ENCODE assay signal across 11 cellular contexts in genomic region chr3:44981751-44982150, GRCh38. TPM values are rescaled to one million over a fixed set of nuclear protein-coding genes. Genes with fewer than 3 reads are reported as not detected.
A peak's percentile ranks its signal among the peaks of the same experiment; 100 is the strongest.
DNase-seq lines count a peak whose midpoint lies in the region; ATAC-seq, FAIRE-seq and TF ChIP-seq lines count a peak whose summit lies in the region.
"Had no signal": no experiment of that assay in that cellular context is flagged by ENCODE, and none has a peak within 500 bp of the region (broad histone marks: within the 10 kb centered on the region; RNA-seq: fewer than 3 reads in every experiment).

No MANE protein-coding gene starts in this region.

- no peaks in the 10 kb centered on the region for H3K9me2 ChIP-seq in Loucy (replicated peaks; ENCODE audit: low read depth, low read length)

- H3K9ac ChIP-seq in Loucy (ENCODE audit: low read depth, low read length, poor library complexity, severe bottlenecking) (no peak overlapping the region), GM12878 (ENCODE audit: control insufficient read depth, insufficient read depth, low read length) (peak overlapping the region; percentile 2; the same call in 1 of the 2 replicates), H9 (ENCODE audit: extremely low read depth, insufficient read length, low read length) (no peak overlapping the region)

- no peak overlapping the region for H3K23ac ChIP-seq in H9 (ENCODE audit: insufficient read length, low read depth, low read length)

- H3K36me3 Mint-ChIP-seq in activated naive CD4-positive, alpha-beta T cell treated with anti-CD3 and anti-CD28 coated beads, Interleukin-2, amount 10 ng/mL, durations not matched to agents 7 days and 5 days = peaks cover 21% of the 10 kb centered on the region
- peaks cover 21 to 31% (median 21%) of the 10 kb centered on the region in 3 experiments for H3K36me3 Mint-ChIP-seq in H9 (ENCODE audit: insufficient read depth in 1 of 3, low read depth in 3 of 3)

- intact Hi-C loops in GM12878 (cut with micrococcal nuclease; ENCODE audit: unreplicated experiment) = no loop called here
- intact Hi-C loops in thyroid gland (cut with DNase I) = loop anchor here (10.0 kb wide), 1 partner anchor 47 kb away; no protein-coding TSS in a partner anchor

- H3K4me3 ChIP-seq in Loucy (ENCODE audit: low read length, poor library complexity, severe bottlenecking) = no peak overlapping the region
- H3K4me3 ChIP-seq in GM12878 = peak overlapping the region; percentile 34; the same call in 1 of the 2 replicates
- no peak overlapping the region for H3K4me3 ChIP-seq in thyroid gland (replicated peaks in 1 of 3)
- H3K4me3 ChIP-seq in HAP-1 = no peak overlapping the region
- H3K4me3 ChIP-seq: heart right ventricle, uterus had no signal

- H3K14ac ChIP-seq in H9 (ENCODE audit: insufficient read depth, low read length) = no peak overlapping the region

- no peak overlapping the region for H3T11ph ChIP-seq in H9 (ENCODE audit: low read length)

- H3K9me3 ChIP-seq in Loucy (ENCODE audit: insufficient read depth, low read depth, low read length) (no peaks in the 10 kb centered on the region), GM12878 (replicated peaks; ENCODE audit: control insufficient read depth, insufficient read depth, low read length) (no peaks in the 10 kb centered on the region), thyroid gland (no peaks in the 10 kb centered on the region), HAP-1 (no peaks in the 10 kb centered on the region), H9 (ENCODE audit: control insufficient read depth, low read depth, low read length) (no peaks in the 10 kb centered on the region)
- H3K9me3 ChIP-seq: heart right ventricle, uterus had no signal

- H2AK5ac ChIP-seq in H9 (ENCODE audit: insufficient read length, low read length) = no peak overlapping the region

- no peak overlapping the region for H3K18ac ChIP-seq in H9 (ENCODE audit: insufficient read length, low read depth, low read length)

- TF ChIP-seq EP300 in GM12878 (IDR thresholded peaks at IDR 0.05; ENCODE audit: borderline replicate concordance in 1 of 2, control insufficient read depth in 1 of 2, low read depth in 2 of 2, low read length in 2 of 2) = no peak

- peaks cover 76% of the 10 kb centered on the region for H3K4me1 Mint-ChIP-seq in activated naive CD4-positive, alpha-beta T cell treated with anti-CD3 and anti-CD28 coated beads, Interleukin-2, amount 10 ng/mL, durations not matched to agents 7 days and 5 days
- H3K4me1 Mint-ChIP-seq in H9 = peaks cover 19 to 20% of the 10 kb centered on the region in 2 experiments

- DNase-seq in activated naive CD4-positive, alpha-beta T cell treated with anti-CD3 and anti-CD28 coated beads, Interleukin-2, amount 10 ng/mL, durations not matched to agents 7 days and 5 days = peak; percentile 23
- DNase-seq in activated naive CD4-positive, alpha-beta T cell (lab: John Stamatoyannopoulos, UW) = no peak
- DNase-seq in GM12878 (ENCODE audit: low read depth, low spot score) = no peak
- DNase-seq in thyroid gland = no peak
- DNase-seq in HAP-1 (ENCODE audit: low spot score in 2 of 2) = no peak
- DNase-seq in H9 = no peak
- no peak for DNase-seq in NOMO-1 (lab: John Stamatoyannopoulos, UW; ENCODE audit: unreplicated experiment in 2 of 2)
- DNase-seq: heart right ventricle; stimulated activated CD4-positive, alpha-beta T cell treated with anti-CD3 and anti-CD28 coated beads, Interleukin-15, amount 100 ng/mL, for 24 hours; uterus had no signal

- H3K4ac ChIP-seq in H9 (ENCODE audit: low read depth, low read length) = no peak overlapping the region

- FAIRE-seq in GM12878 (lab: Jason Lieb, UNC) = peak; percentile 72

- H2BK5ac ChIP-seq in H9 (ENCODE audit: insufficient read length, low read length) = no peak overlapping the region

- H2BK20ac ChIP-seq in H9 (ENCODE audit: low read depth, low read length, poor library complexity, severe bottlenecking) = no peak overlapping the region

- no peaks in the 10 kb centered on the region for H3K23me2 ChIP-seq in H9 (ENCODE audit: insufficient read length, low read depth, low read length, poor library complexity, severe bottlenecking)

- H3K36me3 ChIP-seq in Loucy (ENCODE audit: insufficient read depth, low read length) (no peaks in the 10 kb centered on the region), GM12878 (ENCODE audit: control insufficient read depth in 2 of 2, insufficient read depth in 2 of 2, low read length in 1 of 2) (peaks cover 0 to 8% of the 10 kb centered on the region in 2 experiments; a peak in 1 of 4 replicates), thyroid gland (no peaks in the 10 kb centered on the region), HAP-1 (replicated peaks) (peaks cover 6% of the 10 kb centered on the region)
- H3K36me3 ChIP-seq: heart right ventricle, uterus had no signal

- no peak overlapping the region for H4K91ac ChIP-seq in H9 (ENCODE audit: insufficient read length, low read depth, low read length)

- no peaks in the 10 kb centered on the region for H3F3A ChIP-seq in Loucy (ENCODE audit: low read depth)

- H3K4me1 ChIP-seq in Loucy (ENCODE audit: insufficient read depth, low read length, poor library complexity, severe bottlenecking) = peaks cover 74% of the 10 kb centered on the region
- H3K4me1 ChIP-seq in GM12878 (ENCODE audit: control insufficient read depth, insufficient read depth, low read length) = peaks cover 29% of the 10 kb centered on the region
- H3K4me1 ChIP-seq in thyroid gland = peaks cover 38 to 88% of the 10 kb centered on the region in 2 donors
- peaks cover 3% of the 10 kb centered on the region for H3K4me1 ChIP-seq in HAP-1
- no peaks in the 10 kb centered on the region for H3K4me1 ChIP-seq in H9 (ENCODE audit: insufficient read depth, low read length)
- H3K4me1 ChIP-seq: uterus had no signal

- no peak overlapping the region for H3K4me3 Mint-ChIP-seq in activated naive CD4-positive, alpha-beta T cell treated with anti-CD3 and anti-CD28 coated beads, Interleukin-2, amount 10 ng/mL, durations not matched to agents 7 days and 5 days
- no peak overlapping the region for H3K4me3 Mint-ChIP-seq in H9

- no peaks in the 10 kb centered on the region for H3K27me3 Mint-ChIP-seq in activated naive CD4-positive, alpha-beta T cell treated with anti-CD3 and anti-CD28 coated beads, Interleukin-2, amount 10 ng/mL, durations not matched to agents 7 days and 5 days
- H3K27me3 Mint-ChIP-seq in H9 (ENCODE audit: low read depth) = no peaks in the 10 kb centered on the region

- no peak overlapping the region for H4K5ac ChIP-seq in H9 (ENCODE audit: insufficient read length, low read depth, low read length)

- BruUV-seq in GM12878 (replicated peaks; lab: Mats Ljungman, UMichigan) = no TSS peak

- TF ChIP-seq RAD21 in GM12878 (IDR thresholded peaks at IDR 0.05; ENCODE audit: insufficient read depth, low read depth, low read length) = no peak

- peaks cover 18% of the 10 kb centered on the region for H3K79me1 ChIP-seq in H9 (ENCODE audit: insufficient read depth, low read depth, low read length, poor library complexity, severe bottlenecking)

- H3K79me2 ChIP-seq in Loucy (ENCODE audit: insufficient read depth, low read length) (peaks cover 86% of the 10 kb centered on the region), GM12878 (ENCODE audit: control insufficient read depth, insufficient read depth, low read length) (peaks cover 80% of the 10 kb centered on the region), H9 (ENCODE audit: insufficient read depth, low read length) (peaks cover 33% of the 10 kb centered on the region; the same call in 1 of the 2 replicates)

- ATAC-seq in GM12878 = peak; percentile 74
- ATAC-seq: heart right ventricle had no signal

- TF ChIP-seq POLR2A in GM12878 (IDR thresholded peaks at IDR 0.05; ENCODE audit: low read depth, low read length) (no peak), thyroid gland (IDR thresholded peaks at IDR 0.05) (no peak)

- POLR2A ChIA-PET in GM12878 (lab: Charles Lee) = interaction anchor here (1.2 to 5.5 kb wide), 2 partner anchors 13 kb away, joined by 4 to 62 read pairs; no protein-coding TSS in a partner anchor

- H2AFZ ChIP-seq in Loucy (ENCODE audit: low read length) (no peak overlapping the region), GM12878 (ENCODE audit: control insufficient read depth, low read depth, low read length) (no peak overlapping the region), H9 (ENCODE audit: low read length) (no peak overlapping the region)

- H2BK12ac ChIP-seq in H9 (ENCODE audit: insufficient read length, low read depth, low read length) = no peak overlapping the region

- TF ChIP-seq CTCF in Loucy (conservative IDR thresholded peaks at IDR 0.05; ENCODE audit: low read length) (no peak), GM12878 (IDR thresholded peaks at IDR 0.05 in 2 of 3, conservative IDR thresholded peaks at IDR 0.05 in 1 of 3; ENCODE audit: control insufficient read depth in 2 of 3, extremely low read depth in 1 of 3, insufficient read depth in 1 of 3, low read depth in 3 of 3, low read length in 3 of 3) (no peak), thyroid gland (IDR thresholded peaks at IDR 0.05) (no peak), H9 (conservative IDR thresholded peaks at IDR 0.05) (no peak)

- H3K27ac ChIP-seq in GM12878 (ENCODE audit: control insufficient read depth, insufficient read depth) (peak overlapping the region; percentile 63), thyroid gland (peak overlapping the region in 2 of 3 donors; percentile 83 to 88), H9 (ENCODE audit: insufficient read length, low read depth, low read length) (no peak overlapping the region)
- H3K27ac ChIP-seq: uterus had no signal

- H3K4me2 ChIP-seq in Loucy (ENCODE audit: low read depth, low read length, poor library complexity, severe bottlenecking) = peak overlapping the region; percentile 96
- peak overlapping the region; percentile 28 for H3K4me2 ChIP-seq in GM12878 (ENCODE audit: control insufficient read depth, insufficient read depth)
- H3K4me2 ChIP-seq in H9 (ENCODE audit: insufficient read depth, insufficient read length, low read length) = no peak overlapping the region

- peak overlapping the region; percentile 49 for H3K27ac Mint-ChIP-seq in activated naive CD4-positive, alpha-beta T cell treated with anti-CD3 and anti-CD28 coated beads, Interleukin-2, amount 10 ng/mL, durations not matched to agents 7 days and 5 days
- H3K27ac Mint-ChIP-seq in H9 = peak overlapping the region in 1 of 3 experiments; percentile 44; a peak in 2 of 7 replicates

- in situ Hi-C loops in GM12878 (cut with MboI) (no loop called here), HAP-1 (cut with MboI; ENCODE audit: low sequenced_read_pairs) (no loop called here)

- H3K27me3 ChIP-seq in Loucy (ENCODE audit: insufficient read depth, low read length, poor library complexity, severe bottlenecking) (no peaks in the 10 kb centered on the region), GM12878 (replicated peaks in 1 of 2; ENCODE audit: control insufficient read depth in 2 of 2, insufficient read depth in 2 of 2, low read length in 1 of 2) (no peaks in the 10 kb centered on the region), thyroid gland (no peaks in the 10 kb centered on the region), HAP-1 (ENCODE audit: low read depth) (no peaks in the 10 kb centered on the region), H9 (ENCODE audit: insufficient read depth, low read length) (no peaks in the 10 kb centered on the region)
- H3K27me3 ChIP-seq: heart right ventricle, uterus had no signal

- WGBS in GM12878 (ENCODE audit: insufficient coverage, insufficient replicate concordance, low lambda C conversion rate, missing lambda C conversion rate) = 51% methylated on average over 4 of the region's 4 CpGs
- WGBS in thyroid gland, 2 donors = 86 to 91% methylated on average over 4 of the region's 4 CpGs
- no CpG with 5 or more reads among the region's 4 CpGs for WGBS in H9 (ENCODE audit: extremely low coverage, insufficient read length, low lambda C conversion rate)

- RAD21 ChIA-PET in GM12878 (lab: Charles Lee; ENCODE audit: unreplicated experiment) = interaction anchor here (0.8 to 4.0 kb wide), 9 partner anchors 12 to 141 kb away, joined by 3 to 18 read pairs (median 4); no protein-coding TSS in a partner anchor

- no peak overlapping the region for H2BK120ac ChIP-seq in H9 (ENCODE audit: low read depth, low read length, poor library complexity, severe bottlenecking)

- H4K20me1 ChIP-seq in Loucy (ENCODE audit: insufficient read depth, low read length, poor library complexity, severe bottlenecking) = peaks cover 58% of the 10 kb centered on the region
- H4K20me1 ChIP-seq in GM12878 (ENCODE audit: control insufficient read depth, insufficient read depth) = no peaks in the 10 kb centered on the region
- no peaks in the 10 kb centered on the region for H4K20me1 ChIP-seq in H9 (ENCODE audit: control insufficient read depth, insufficient read depth, insufficient read length)

- no peak overlapping the region for H2BK15ac ChIP-seq in H9 (ENCODE audit: low read depth, low read length)

- H4K8ac ChIP-seq in H9 (replicated peaks; ENCODE audit: insufficient read length, low read depth, low read length) = no peak overlapping the region

- H3K9me3 Mint-ChIP-seq in activated naive CD4-positive, alpha-beta T cell treated with anti-CD3 and anti-CD28 coated beads, Interleukin-2, amount 10 ng/mL, durations not matched to agents 7 days and 5 days = no peaks in the 10 kb centered on the region
- peaks cover 13 to 16% of the 10 kb centered on the region in 2 experiments; a peak in 4 of 5 replicates for H3K9me3 Mint-ChIP-seq in H9

- SMC1A ChIA-PET in GM12878 (lab: Charles Lee; ENCODE audit: uncharacterized antibody, unreplicated experiment) = interaction anchor here (0.9 to 8.7 kb wide), 6 partner anchors 13 to 60 kb away, joined by 3 to 97 read pairs (median 4); no protein-coding TSS in a partner anchor

- no peak overlapping the region for H3K56ac ChIP-seq in H9 (ENCODE audit: insufficient read length, low read depth, low read length)

- CTCF ChIA-PET in activated naive CD4-positive, alpha-beta T cell treated with anti-CD3 and anti-CD28 coated beads, Interleukin-2, amount 10 ng/mL, durations not matched to agents 7 days and 5 days (lab: Charles Lee) = interaction anchor here (4.6 kb wide), 1 partner anchor 11 kb away, joined by 26 read pairs; no protein-coding TSS in a partner anchor
- CTCF ChIA-PET in GM12878 (lab: Yijun Ruan, JAX) = interaction anchor here (0.8 to 3.7 kb wide), 4 partner anchors 13 to 675 kb away, joined by 3 to 53 read pairs (median 4); no protein-coding TSS in a partner anchor

RNA-seq across cellular contexts. Expression of gene EXOSC7, which starts 5.7 kb away (rescaled TPM):
- 100 and 127 TPM in 2 replicates for total RNA-seq in GM12878 (2013; cell fraction: nucleolus; rRNA removed)
- total RNA-seq in GM12878 (2014; rRNA removed) = 76.8 and 77.9 TPM in 2 replicates
- total RNA-seq in GM12878 (2014; rRNA removed; fragmentation: Illumina TruSeq; extraction: Trizol) = 66.7 and 68.5 TPM in 2 replicates
- total RNA-seq in GM12878 (2021) = 55.5 and 62.2 TPM in 2 replicates
- 63.3 TPM for polyA plus RNA-seq in GM12878 (2011; ENCODE audit: low read depth)
- polyA plus RNA-seq in GM12878 (2011; rRNA removed) = 119 and 121 TPM in 2 replicates
- 70.9 and 86.3 TPM in 2 replicates for polyA plus RNA-seq in GM12878 (2011; cell fraction: cytosol; rRNA removed)
- 84.9 and 86.2 TPM in 2 replicates for polyA plus RNA-seq in GM12878 (2011; cell fraction: nucleus; rRNA removed)
- polyA plus RNA-seq in GM12878 (2012) = 60.1 and 67.1 TPM in 2 replicates
- 46.3 and 58.0 TPM in 2 replicates for polyA plus RNA-seq in GM12878 (2014; fragmentation: Illumina TruSeq; extraction: Trizol)
- polyA plus RNA-seq in GM12878 (2014; fragmentation: Nextera tagmentation; extraction: Ambion mirVana) = 100 to 1,000 TPM; 159 to 193 TPM
- polyA plus RNA-seq in GM12878 (2014; rRNA removed) = 71.9 and 72.6 TPM in 2 replicates
- polyA plus RNA-seq in GM12878 (2016; fragmentation: Nextera tagmentation; extraction: Ambion mirVana) = 10 to 100 TPM; 88.9 to 94.5 TPM
- 70.0 and 75.6 TPM in 2 replicates for polyA minus RNA-seq in GM12878 (2011; rRNA and poly(A)+ RNA removed)
- 13.4 and 16.3 TPM in 2 replicates for polyA minus RNA-seq in GM12878 (2011; cell fraction: cytosol; rRNA and poly(A)+ RNA removed)
- polyA minus RNA-seq in GM12878 (2011; cell fraction: nucleus; rRNA and poly(A)+ RNA removed) = 34.9 and 60.0 TPM in 2 replicates
- total RNA-seq in thyroid gland = 10 to 100 TPM; 33.1 to 57.5 (median 56.3) TPM
- 86.6 and 88.7 TPM in 2 replicates for total RNA-seq in H9 (2021)

RNA-seq across cellular contexts. Expression of gene ZDHHC3, which starts 5.8 kb away (rescaled TPM):
- total RNA-seq in GM12878 (2013; cell fraction: nucleolus; rRNA removed) = 56.2 and 56.3 TPM in 2 replicates
- 46.5 and 46.9 TPM in 2 replicates for total RNA-seq in GM12878 (2014; rRNA removed)
- 29.6 and 32.1 TPM in 2 replicates for total RNA-seq in GM12878 (2014; rRNA removed; fragmentation: Illumina TruSeq; extraction: Trizol)
- 40.0 and 42.6 TPM in 2 replicates for total RNA-seq in GM12878 (2021)
- 11.9 TPM for polyA plus RNA-seq in GM12878 (2011; ENCODE audit: low read depth)
- 56.5 and 79.1 TPM in 2 replicates for polyA plus RNA-seq in GM12878 (2011; rRNA removed)
- polyA plus RNA-seq in GM12878 (2011; cell fraction: cytosol; rRNA removed) = 87.6 and 105 TPM in 2 replicates
- 50.4 and 58.3 TPM in 2 replicates for polyA plus RNA-seq in GM12878 (2011; cell fraction: nucleus; rRNA removed)
- polyA plus RNA-seq in GM12878 (2012) = 19.2 and 21.2 TPM in 2 replicates
- 40.3 and 47.8 TPM in 2 replicates for polyA plus RNA-seq in GM12878 (2014; fragmentation: Illumina TruSeq; extraction: Trizol)
- 1 to 10 TPM; 6.8 to 7.4 TPM for polyA plus RNA-seq in GM12878 (2014; fragmentation: Nextera tagmentation; extraction: Ambion mirVana)
- polyA plus RNA-seq in GM12878 (2014; rRNA removed) = 38.1 and 41.5 TPM in 2 replicates
- polyA plus RNA-seq in GM12878 (2016; fragmentation: Nextera tagmentation; extraction: Ambion mirVana) = 10 to 100 TPM; 39.4 to 42.1 TPM
- polyA minus RNA-seq in GM12878 (2011; rRNA and poly(A)+ RNA removed) = 190 TPM in 2 replicates
- 25.6 and 27.0 TPM in 2 replicates for polyA minus RNA-seq in GM12878 (2011; cell fraction: cytosol; rRNA and poly(A)+ RNA removed)
- polyA minus RNA-seq in GM12878 (2011; cell fraction: nucleus; rRNA and poly(A)+ RNA removed) = 24.4 and 43.5 TPM in 2 replicates
- 10 to 100 TPM; 46.0 to 94.3 (median 76.0) TPM for total RNA-seq in thyroid gland
- total RNA-seq in H9 (2021) = 58.3 and 71.3 TPM in 2 replicates

RNA-seq across cellular contexts. Expression of gene CLEC3B, which starts 44.4 kb away (rescaled TPM):
- not detected in 2 replicates for total RNA-seq in GM12878 (2013; cell fraction: nucleolus; rRNA removed)
- total RNA-seq in GM12878 (2014; rRNA removed) (0.11 TPM in 1 of 2 replicates, not detected in the other), GM12878 (2014; rRNA removed; fragmentation: Illumina TruSeq; extraction: Trizol) (not detected in 2 replicates), GM12878 (2021) (0.23 TPM in 1 of 2 replicates, not detected in the other), thyroid gland (10 to 100 TPM; 28.2 to 78.4 (median 32.5) TPM), H9 (2021) (not detected in 2 replicates)
- polyA plus RNA-seq in GM12878 (2011; ENCODE audit: low read depth) = not detected
- polyA plus RNA-seq in GM12878 (2011; rRNA removed) (not detected in 2 replicates), GM12878 (2014; fragmentation: Illumina TruSeq; extraction: Trizol) (not detected in 2 replicates), GM12878 (2014; fragmentation: Nextera tagmentation; extraction: Ambion mirVana) (not detected), GM12878 (2014; rRNA removed) (0.13 TPM in 1 of 2 replicates, not detected in the other), GM12878 (2016; fragmentation: Nextera tagmentation; extraction: Ambion mirVana) (not detected)
- 0.12 and 0.15 TPM in 2 replicates for polyA plus RNA-seq in GM12878 (2011; cell fraction: cytosol; rRNA removed)
- polyA plus RNA-seq in GM12878 (2011; cell fraction: nucleus; rRNA removed) = 0.51 and 0.82 TPM in 2 replicates
- not detected in 2 replicates for polyA plus RNA-seq in GM12878 (2012)
- not detected in 2 replicates for polyA minus RNA-seq in GM12878 (2011; rRNA and poly(A)+ RNA removed)
- polyA minus RNA-seq in GM12878 (2011; cell fraction: cytosol; rRNA and poly(A)+ RNA removed) = not detected in 2 replicates
- 0.24 and 0.77 TPM in 2 replicates for polyA minus RNA-seq in GM12878 (2011; cell fraction: nucleus; rRNA and poly(A)+ RNA removed)

Comparison
In these comparisons a context has a peak if more than half of its experiments do, and no peak if none do; other contexts are left out.
1. RNA of gene CLEC3B, which starts 44.4 kb away (total RNA-seq): 28.2 to 78.4 TPM in thyroid gland; not detected in H9 and 0.11 to 0.23 TPM in GM12878; every median in the first group is over 10 times any median in the second.